8 cellular contexts compared by ENCODE assay signal in genomic region chr17:74864866-74865395, GRCh38. TPM values are rescaled to one million over a fixed set of nuclear protein-coding genes. Genes with fewer than 3 reads are reported as not detected.
DNase-seq lines count a peak whose midpoint lies in the region; ATAC-seq and TF ChIP-seq lines count a peak whose summit lies in the region.

No MANE protein-coding gene starts in this region.

- peak; percentile 99 for TF ChIP-seq RAD21 in SK-N-SH (IDR thresholded peaks at IDR 0.05; ENCODE audit: low read length)

- peaks cover 10 to 30% of the 10 kb centered on the region in 2 experiments for H3K36me3 ChIP-seq in SK-N-SH (replicated peaks in 1 of 2; ENCODE audit: control insufficient read depth in 1 of 2, insufficient read depth in 2 of 2, low read length in 1 of 2)

- H3K9ac ChIP-seq in SK-N-SH = no peak overlapping the region

- no peaks in the 10 kb centered on the region for H3K79me2 ChIP-seq in SK-N-SH (ENCODE audit: insufficient read depth)

- peaks cover 35% of the 10 kb centered on the region for H4K20me1 ChIP-seq in SK-N-SH (ENCODE audit: insufficient read depth)

- no peaks in the 10 kb centered on the region for H3K9me3 ChIP-seq in SK-N-SH

- no peak for TF ChIP-seq EP300 in SK-N-SH (IDR thresholded peaks at IDR 0.05; ENCODE audit: borderline replicate concordance in 1 of 2, low read depth in 1 of 2, low read length in 1 of 2)

- DNase-seq in Caki2 (ENCODE audit: low read depth) (peak; percentile 52), HL-60 (ENCODE audit: low read depth in 1 of 2, low spot score in 1 of 2) (peak in 1 of 2 experiments; percentile 70), SK-N-SH (peak; percentile 93), globus pallidus (ENCODE audit: low spot score) (peak; percentile 75), pons (ENCODE audit: low spot score) (peak; percentile 66), ureter (ENCODE audit: low spot score) (peak; percentile 80)
- DNase-seq in activated naive CD4-positive, alpha-beta T cell (lab: John Stamatoyannopoulos, UW) = peak; percentile 46 to 65 (median 58)

- no peak overlapping the region for H2AFZ ChIP-seq in SK-N-SH (ENCODE audit: low read depth)

- no peaks in the 10 kb centered on the region for H3K9me2 ChIP-seq in SK-N-SH

- TF ChIP-seq CTCF in HL-60 (IDR thresholded peaks at IDR 0.05; ENCODE audit: insufficient read depth, low read length) (peak; percentile 97), SK-N-SH (IDR thresholded peaks at IDR 0.05) (peak; percentile 99)

- peaks cover 0 to 10% of the 10 kb centered on the region in 2 experiments; a peak in 2 of 4 replicates for H3K4me1 ChIP-seq in SK-N-SH (ENCODE audit: control insufficient read depth in 1 of 2, insufficient read depth in 2 of 2, low read depth in 1 of 2, low read length in 1 of 2)

- H3K4me2 ChIP-seq in SK-N-SH = no peak overlapping the region

- POLR2A ChIA-PET in SK-N-SH (lab: Yijun Ruan, JAX) = interaction anchor here (3.8 kb wide), 1 partner anchor 8 kb away, joined by 14 read pairs; the partner anchor contains the start of gene FDXR

- H3K4me3 ChIP-seq in HL-60 (replicated peaks; ENCODE audit: insufficient read depth, low read length) (no peak overlapping the region), SK-N-SH (ENCODE audit: low read depth in 2 of 2, low read length in 1 of 2) (no peak overlapping the region; a peak in 1 of 4 replicates)

- in situ Hi-C loops in Caki2 (cut with HindIII; ENCODE audit: low pct_unique_long_range_greater_than_20kb, low sequenced_read_pairs) = no loop called here

- H3F3A ChIP-seq in SK-N-SH (replicated peaks; ENCODE audit: insufficient read depth) = peaks cover 6% of the 10 kb centered on the region

- 21% methylated on average over 10 of the region's 11 CpGs for WGBS in SK-N-SH (ENCODE audit: low lambda C conversion rate)

- ATAC-seq in GM18907 (IDR thresholded peaks at IDR 0.05; ENCODE audit: unreplicated experiment) = no peak

- H3K27ac ChIP-seq in HL-60 (replicated peaks) = no peak overlapping the region
- no peak overlapping the region for H3K27ac ChIP-seq in SK-N-SH (ENCODE audit: low read depth in 2 of 2, low read length in 1 of 2)

- H3K27me3 ChIP-seq in HL-60 (ENCODE audit: insufficient read depth, poor library complexity, severe bottlenecking) (peaks cover 18% of the 10 kb centered on the region), SK-N-SH (ENCODE audit: insufficient read depth) (peaks cover 18% of the 10 kb centered on the region)

- CTCF ChIA-PET in SK-N-SH (lab: Yijun Ruan, JAX) = interaction anchor here (0.5 to 98.1 kb wide), 24 partner anchors 5 to 294 kb away, joined by 3 to 3869 read pairs (median 4); partner anchors contain the start of genes FDXR, GRIN2C, NAT9 and NHERF1

TF ChIP-seq in SK-N-SH, 30 proteins besides CTCF, POLR2A, EP300 and RAD21:
- TF ChIP-seq PBX3 (IDR thresholded peaks at IDR 0.05) (no peak), YY1 (IDR thresholded peaks at IDR 0.05; ENCODE audit: low read depth) (no peak), REST (IDR thresholded peaks at IDR 0.05; ENCODE audit: low read depth, low read length) (no peak), SMC3 (IDR thresholded peaks at IDR 0.05; ENCODE audit: low read depth, low read length) (peak; percentile 96), CHD2 (IDR thresholded peaks at IDR 0.05; ENCODE audit: low read length, partially characterized antibody) (peak; percentile 37), MXI1 (IDR thresholded peaks at IDR 0.05; ENCODE audit: low read depth, low read length) (peak; percentile 51), RCOR1 (IDR thresholded peaks at IDR 0.05; ENCODE audit: low read length) (0 out of 2 replicates have a peak, but pooled peaks have one; percentile 40), MEF2A (IDR thresholded peaks at IDR 0.05; ENCODE audit: borderline replicate concordance, low read depth) (no peak)

RNA-seq across cellular contexts. Expression of gene GRIN2C, which starts 5.2 kb away (rescaled TPM):
- 0.51 and 1.3 TPM in 2 replicates for total RNA-seq in Caki2 (2014; rRNA removed; shearing (Covaris generic); ENCODE audit: low replicate concordance)
- polyA plus RNA-seq in SK-N-SH (2012; rRNA removed) = 0.39 and 0.45 TPM in 2 replicates
- polyA plus RNA-seq in SK-N-SH (2012; cell fraction: cytosol; rRNA removed) = 0.05 and 0.08 TPM in 2 replicates
- 4.1 and 9.2 TPM in 2 replicates for polyA plus RNA-seq in SK-N-SH (2012; cell fraction: nucleus; rRNA removed)
- total RNA-seq in ureter = 0.23 TPM

RNA-seq across cellular contexts. Expression of gene FDXR, which starts 7.9 kb away (rescaled TPM):
- total RNA-seq in Caki2 (2014; rRNA removed; shearing (Covaris generic); ENCODE audit: low replicate concordance) = 99.8 and 108 TPM in 2 replicates
- polyA plus RNA-seq in SK-N-SH (2012; rRNA removed) = 86.7 and 89.5 TPM in 2 replicates
- 38.8 and 57.6 TPM in 2 replicates for polyA plus RNA-seq in SK-N-SH (2012; cell fraction: cytosol; rRNA removed)
- polyA plus RNA-seq in SK-N-SH (2012; cell fraction: nucleus; rRNA removed) = 126 and 203 TPM in 2 replicates
- 18.4 TPM for total RNA-seq in ureter

RNA-seq across cellular contexts. Expression of gene FADS6, which starts 28.5 kb away (rescaled TPM):
- not detected in 2 replicates for total RNA-seq in Caki2 (2014; rRNA removed; shearing (Covaris generic); ENCODE audit: low replicate concordance)
- not detected in 2 replicates for polyA plus RNA-seq in SK-N-SH (2012; rRNA removed)
- polyA plus RNA-seq in SK-N-SH (2012; cell fraction: cytosol; rRNA removed) = not detected in 2 replicates
- polyA plus RNA-seq in SK-N-SH (2012; cell fraction: nucleus; rRNA removed) = not detected in 2 replicates
- 7.3 TPM for total RNA-seq in ureter

RNA-seq across cellular contexts. Expression of gene USH1G, which starts 58.1 kb away (rescaled TPM):
- total RNA-seq in Caki2 (2014; rRNA removed; shearing (Covaris generic); ENCODE audit: low replicate concordance) = not detected in 2 replicates
- polyA plus RNA-seq in SK-N-SH (2012; rRNA removed) = 0.06 TPM in 1 of 2 replicates, not detected in the other
- polyA plus RNA-seq in SK-N-SH (2012; cell fraction: cytosol; rRNA removed) = 0.01 TPM in 1 of 2 replicates, not detected in the other
- 0.02 TPM in 1 of 2 replicates, not detected in the other for polyA plus RNA-seq in SK-N-SH (2012; cell fraction: nucleus; rRNA removed)
- 1.4 TPM for total RNA-seq in ureter

RNA-seq across cellular contexts. Expression of gene OTOP2, which starts 59.1 kb away (rescaled TPM):
- total RNA-seq in Caki2 (2014; rRNA removed; shearing (Covaris generic); ENCODE audit: low replicate concordance) = not detected in 2 replicates
- not detected in 2 replicates for polyA plus RNA-seq in SK-N-SH (2012; rRNA removed)
- polyA plus RNA-seq in SK-N-SH (2012; cell fraction: cytosol; rRNA removed) = not detected in 2 replicates
- not detected in 2 replicates for polyA plus RNA-seq in SK-N-SH (2012; cell fraction: nucleus; rRNA removed)
- not detected for total RNA-seq in ureter
